12 cellular contexts compared by ENCODE assay signal in genomic region chr16:1532771-1533170, GRCh38. TPM values are rescaled to one million over a fixed set of nuclear protein-coding genes. Genes with fewer than 3 reads are reported as not detected.
DNase-seq lines count a peak whose midpoint lies in the region; ATAC-seq and TF ChIP-seq lines count a peak whose summit lies in the region.
"Had no signal": no experiment of that assay in that cellular context is flagged by ENCODE, and none has a peak within 500 bp of the region (broad histone marks: within the 10 kb centered on the region; RNA-seq: fewer than 3 reads in every experiment).

No MANE protein-coding gene starts in this region.

- peaks cover 43% of the 10 kb centered on the region for H3K4me1 Mint-ChIP-seq in activated CD4-positive, alpha-beta T cell treated with anti-CD3 and anti-CD28 coated beads, Interleukin-2, amount 10 ng/mL, durations not matched to agents 7 days and 5 days

- peak overlapping the region; percentile 53 for H3K27ac ChIP-seq in brain microvascular endothelial cell
- peak overlapping the region; percentile 95 for H3K27ac ChIP-seq in lung (ENCODE audit: low read depth in 1 of 2, low read length in 1 of 2)
- H3K27ac ChIP-seq in testis, result peak overlapping the region; percentile 88 to 90

- peak overlapping the region; percentile 98 for H3K4me3 Mint-ChIP-seq in activated CD4-positive, alpha-beta T cell treated with anti-CD3 and anti-CD28 coated beads, Interleukin-2, amount 10 ng/mL, durations not matched to agents 7 days and 5 days
- H3K4me3 Mint-ChIP-seq: dendritic cell treated with granulocyte-macrophage colony-stimulating factor and Interleukin-4, amounts not matched to agents 40 ng/mL and 50 ng/mL, for 4 days had no signal

- TF ChIP-seq CTCF in brain microvascular endothelial cell (IDR thresholded peaks at IDR 0.05; ENCODE audit: low read depth, low read length, missing control alignments), result no peak
- no peak for TF ChIP-seq CTCF in lung (IDR thresholded peaks at IDR 0.05; ENCODE audit: control extremely low read depth, extremely low read depth)
- TF ChIP-seq CTCF in testis (IDR thresholded peaks at IDR 0.05), result no peak

- H3K36me3 Mint-ChIP-seq in activated CD4-positive, alpha-beta T cell treated with anti-CD3 and anti-CD28 coated beads, Interleukin-2, amount 10 ng/mL, durations not matched to agents 7 days and 5 days (ENCODE audit: low read depth), result peaks cover 35% of the 10 kb centered on the region

- in situ Hi-C loops in brain microvascular endothelial cell (cut with HindIII; ENCODE audit: low pct_ligation_motif_present, low sequenced_read_pairs), result no loop called here

- intact Hi-C loops in testis (cut with DNase I; ENCODE audit: low total_unique reads), result loop anchor here (10.0 kb wide), 1 partner anchor 82 kb away; the partner anchor contains the start of genes CRAMP1 and IFT140

- H3K27ac Mint-ChIP-seq in activated CD4-positive, alpha-beta T cell treated with anti-CD3 and anti-CD28 coated beads, Interleukin-2, amount 10 ng/mL, durations not matched to agents 7 days and 5 days, result peak overlapping the region; percentile 93
- H3K27ac Mint-ChIP-seq: dendritic cell treated with granulocyte-macrophage colony-stimulating factor and Interleukin-4, amounts not matched to agents 40 ng/mL and 50 ng/mL, for 4 days had no signal

- CTCF ChIA-PET in activated CD4-positive, alpha-beta T cell treated with anti-CD3 and anti-CD28 coated beads, Interleukin-2, amount 10 ng/mL, durations not matched to agents 7 days and 5 days (lab: Charles Lee), result interaction anchor here (1.0 kb wide), 1 partner anchor 15 kb away, joined by 3 read pairs; no protein-coding TSS in a partner anchor

- 70 to 80% methylated on average over 10 of the region's 10 CpGs for WGBS in lung, 2 donors
- 60 to 81% methylated on average over 1 to 10 of the region's 10 CpGs for WGBS in testis, 2 donors

- H3K4me1 ChIP-seq in lung (ENCODE audit: control insufficient read depth in 2 of 2, insufficient read depth in 2 of 2, low read length in 2 of 2) (peaks cover 5 to 16% of the 10 kb centered on the region in 2 donors), testis (peaks cover 52% of the 10 kb centered on the region)

- H3K27me3 Mint-ChIP-seq in activated CD4-positive, alpha-beta T cell treated with anti-CD3 and anti-CD28 coated beads, Interleukin-2, amount 10 ng/mL, durations not matched to agents 7 days and 5 days, result no peaks in the 10 kb centered on the region

- H3K36me3 ChIP-seq in brain microvascular endothelial cell (replicated peaks) (peaks cover 20% of the 10 kb centered on the region), lung (ENCODE audit: control insufficient read depth in 2 of 2, insufficient read depth in 2 of 2, low read length in 2 of 2) (peaks cover 0 to 19% of the 10 kb centered on the region in 2 donors), testis (ENCODE audit: low read depth, missing control alignments) (no peaks in the 10 kb centered on the region)

- POLR2A ChIA-PET in activated CD4-positive, alpha-beta T cell treated with anti-CD3 and anti-CD28 coated beads, Interleukin-2, amount 10 ng/mL, durations not matched to agents 7 days and 5 days (lab: Charles Lee), result no interaction called here

- TF ChIP-seq POLR2A in testis (IDR thresholded peaks at IDR 0.05), result no peak
- TF ChIP-seq POLR2A in erythroblast (IDR thresholded peaks at IDR 0.05; ENCODE audit: low read length), result no peak

- H3K4me3 ChIP-seq in brain microvascular endothelial cell (ENCODE audit: low read depth, low read length) (no peak overlapping the region), lung (no peak overlapping the region), testis (peak overlapping the region in 1 of 2 donors; percentile 72)

- no peaks in the 10 kb centered on the region for H3K9me3 ChIP-seq in lung (ENCODE audit: control insufficient read depth in 2 of 2, insufficient read depth in 1 of 2, low read length in 1 of 2)
- no peaks in the 10 kb centered on the region for H3K9me3 ChIP-seq in testis

- DNase-seq in activated CD4-positive, alpha-beta T cell treated with anti-CD3 and anti-CD28 coated beads, Interleukin-2, amount 10 ng/mL, durations not matched to agents 7 days and 5 days, result no peak
- no peak for DNase-seq in activated CD4-positive, alpha-beta T cell treated with anti-CD3 and anti-CD28 coated beads for 1 hour
- DNase-seq in brain microvascular endothelial cell, result no peak
- no peak for DNase-seq in lung (ENCODE audit: low spot score)
- no peak for DNase-seq in testis
- no peak for DNase-seq in erythroblast (lab: John Stamatoyannopoulos, UW)
- DNase-seq in NCI-H446 (lab: John Stamatoyannopoulos, UW), result no peak
- no peak for DNase-seq in stimulated activated naive CD4-positive, alpha-beta T cell treated with Interleukin-2 at 50 U/mL for 16 hours (lab: John Stamatoyannopoulos, UW)
- DNase-seq: NCI-H1105 treated with DMSO at 0.1 percent for 48 hours had no signal

- no peaks in the 10 kb centered on the region for H3K9me3 Mint-ChIP-seq in activated CD4-positive, alpha-beta T cell treated with anti-CD3 and anti-CD28 coated beads, Interleukin-2, amount 10 ng/mL, durations not matched to agents 7 days and 5 days
- H3K9me3 Mint-ChIP-seq: dendritic cell treated with granulocyte-macrophage colony-stimulating factor and Interleukin-4, amounts not matched to agents 40 ng/mL and 50 ng/mL, for 4 days had no signal

- no peak for ATAC-seq in lung (ENCODE audit: insufficient read depth, low FRiP score)

- H3K27me3 ChIP-seq in brain microvascular endothelial cell (replicated peaks) (no peaks in the 10 kb centered on the region), lung (ENCODE audit: control insufficient read depth, insufficient read depth) (no peaks in the 10 kb centered on the region), testis (no peaks in the 10 kb centered on the region)

RNA-seq across cellular contexts. Expression of gene TMEM204, which starts 0.7 kb away (rescaled TPM):
- total RNA-seq in activated CD4-positive, alpha-beta T cell treated with anti-CD3 and anti-CD28 coated beads, Interleukin-2, amount 10 ng/mL, durations not matched to agents 7 days and 5 days, result 10 to 100 TPM; 60.6 to 73.5 TPM
- total RNA-seq in lung, result 10 to 100 TPM; 24.7 to 49.2 TPM
- polyA plus RNA-seq in lung, result 100 to 1,000 TPM in 1 of 2 donors, 10 to 100 TPM in 1; 31.6 to 116 TPM
- 10 to 100 TPM; 19.4 to 21.4 TPM for total RNA-seq in testis
- 13.7 TPM for polyA plus RNA-seq in testis (ENCODE audit: insufficient read depth, low read depth, low replicate concordance)
- total RNA-seq: A673 had no signal

RNA-seq across cellular contexts. Expression of gene TELO2, which starts 39.6 kb away (rescaled TPM):
- total RNA-seq in activated CD4-positive, alpha-beta T cell treated with anti-CD3 and anti-CD28 coated beads, Interleukin-2, amount 10 ng/mL, durations not matched to agents 7 days and 5 days, result 10 to 100 TPM; 49.1 to 65.5 TPM
- 10 to 100 TPM; 24.4 to 46.3 TPM for total RNA-seq in lung
- polyA plus RNA-seq in lung, result 10 to 100 TPM; 39.2 to 64.2 TPM
- 10 to 100 TPM; 45.2 to 46.0 TPM for total RNA-seq in testis
- polyA plus RNA-seq in testis (ENCODE audit: insufficient read depth, low read depth, low replicate concordance), result 25.7 TPM

RNA-seq across cellular contexts. Expression of gene PTX4, which starts 44.0 kb away (rescaled TPM):
- not detected for total RNA-seq in activated CD4-positive, alpha-beta T cell treated with anti-CD3 and anti-CD28 coated beads, Interleukin-2, amount 10 ng/mL, durations not matched to agents 7 days and 5 days
- total RNA-seq in lung (under 1 TPM; 0.25 to 0.31 TPM), testis (1 to 10 TPM; 1.7 to 3.4 TPM)
- polyA plus RNA-seq in lung (under 1 TPM in 1 of 2 donors, not detected in 1; 0.02 TPM), testis (ENCODE audit: insufficient read depth, low read depth, low replicate concordance) (1.3 TPM)
- total RNA-seq: A673, omental fat pad had no signal

RNA-seq across cellular contexts. Expression of gene CLCN7, which starts 57.9 kb away (rescaled TPM):
- 10 to 100 TPM; 58.3 to 64.0 TPM for total RNA-seq in activated CD4-positive, alpha-beta T cell treated with anti-CD3 and anti-CD28 coated beads, Interleukin-2, amount 10 ng/mL, durations not matched to agents 7 days and 5 days
- total RNA-seq in lung (100 to 1,000 TPM in 1 of 2 donors, 10 to 100 TPM in 1; 73.3 to 103 TPM), testis (100 to 1,000 TPM; 152 to 160 TPM)
- polyA plus RNA-seq in lung (100 to 1,000 TPM in 1 of 2 donors, 10 to 100 TPM in 1; 61.1 to 119 TPM), testis (ENCODE audit: insufficient read depth, low read depth, low replicate concordance) (79.6 TPM)
